ENCODE assay signal across 8 cellular contexts in genomic region chr7:66921918-66922486, GRCh38. TPM values are rescaled to one million over a fixed set of nuclear protein-coding genes. Genes with fewer than 3 reads are reported as not detected.
DNase-seq lines count a peak whose midpoint lies in the region; ATAC-seq, FAIRE-seq and TF ChIP-seq lines count a peak whose summit lies in the region.

No MANE protein-coding gene starts in this region.

- no peak for FAIRE-seq in D721Med (lab: Jason Lieb, UNC)

- no peaks in the 10 kb centered on the region for H3K9me3 Mint-ChIP-seq in WTC11
- H3K9me3 Mint-ChIP-seq in endodermal cell = no peaks in the 10 kb centered on the region

- peaks cover 13% of the 10 kb centered on the region for H3K4me1 Mint-ChIP-seq in WTC11
- peaks cover 15% of the 10 kb centered on the region for H3K4me1 Mint-ChIP-seq in endodermal cell

- no peak for TF ChIP-seq CTCF in A673 (conservative IDR thresholded peaks at IDR 0.05; ENCODE audit: low read depth, low read length)
- TF ChIP-seq CTCF in GM13976 (IDR thresholded peaks at IDR 0.05; ENCODE audit: borderline replicate concordance, control extremely low read depth, extremely low read depth, insufficient read depth, missing control alignments) = no peak
- TF ChIP-seq CTCF in WTC11 (IDR thresholded peaks at IDR 0.05) = no peak
- no peak for TF ChIP-seq CTCF in endodermal cell (conservative IDR thresholded peaks at IDR 0.05)
- no peak for TF ChIP-seq CTCF in D721Med (IDR thresholded peaks at IDR 0.05; ENCODE audit: insufficient read depth, missing control alignments)

- no peaks in the 10 kb centered on the region for H3K9me3 ChIP-seq in A673 (ENCODE audit: low read depth, low read length, poor library complexity, severe bottlenecking)
- H3K9me3 ChIP-seq in endodermal cell (ENCODE audit: control insufficient read depth, low read length) = no peaks in the 10 kb centered on the region
- no peaks in the 10 kb centered on the region for H3K9me3 ChIP-seq in neuron (ENCODE audit: low read length)

- H3K27me3 ChIP-seq in A673 (replicated peaks; ENCODE audit: insufficient read depth, low read depth, low read length, poor library complexity) = no peaks in the 10 kb centered on the region
- H3K27me3 ChIP-seq in endodermal cell (ENCODE audit: control insufficient read depth, insufficient read depth, low read length, poor library complexity, severe bottlenecking) = no peaks in the 10 kb centered on the region
- no peaks in the 10 kb centered on the region for H3K27me3 ChIP-seq in neuron (ENCODE audit: insufficient read depth, low read length)

- CTCF ChIA-PET in A673 (lab: Charles Lee) = no interaction called here
- CTCF ChIA-PET in WTC11 (lab: Charles Lee) = interaction anchor here (0.9 to 1.2 kb wide), 2 partner anchors 16 to 27 kb away, joined by 3 to 4 read pairs; no protein-coding TSS in a partner anchor

- TSS peak; percentile 54 for BruUV-seq in A673 (replicated peaks; lab: Mats Ljungman, UMichigan)

- DNase-seq in A673 (ENCODE audit: low spot score) (no peak), GM13976 (ENCODE audit: low spot score) (peak; percentile 46), HT1080 (ENCODE audit: low read depth) (peak; percentile 6), WTC11 (ENCODE audit: low spot score) (no peak), endodermal cell (no peak), D721Med (ENCODE audit: insufficient read length, low spot score) (no peak), NCI-H2171 (lab: John Stamatoyannopoulos, UW) (no peak)

- H3K4me3 ChIP-seq in A673 (ENCODE audit: low read depth, low read length, poor library complexity, severe bottlenecking) (peak overlapping the region; percentile 83), endodermal cell (ENCODE audit: low read length) (peak overlapping the region; percentile 93), neuron (ENCODE audit: low read length) (peak overlapping the region; percentile 55)

- peak overlapping the region; percentile 86 for H3K27ac ChIP-seq in A673 (ENCODE audit: low read depth, low read length, poor library complexity, severe bottlenecking)
- H3K27ac ChIP-seq in endodermal cell (ENCODE audit: low read depth, low read length) = peak overlapping the region; percentile 57

- ATAC-seq in WTC11 = no peak

- H3K4me1 ChIP-seq in A673 (ENCODE audit: insufficient read depth, low read length, poor library complexity, severe bottlenecking) = peaks cover 3% of the 10 kb centered on the region
- no peaks in the 10 kb centered on the region for H3K4me1 ChIP-seq in endodermal cell (ENCODE audit: control insufficient read depth, insufficient read depth, low read length)
- H3K4me1 ChIP-seq in neuron (ENCODE audit: insufficient read depth, low read length) = peaks cover 6% of the 10 kb centered on the region

- H3K27me3 Mint-ChIP-seq in WTC11 (ENCODE audit: low read depth) (no peaks in the 10 kb centered on the region; the same call in 1 of the 2 replicates), endodermal cell (ENCODE audit: insufficient read depth) (no peaks in the 10 kb centered on the region)

- no peak overlapping the region for H2AFZ ChIP-seq in neuron (ENCODE audit: low read depth, low read length)

- H3K36me3 ChIP-seq in A673 (ENCODE audit: insufficient read depth, low read length, poor library complexity, severe bottlenecking) = no peaks in the 10 kb centered on the region
- H3K36me3 ChIP-seq in endodermal cell (ENCODE audit: control insufficient read depth, insufficient read depth, low read length) = peaks cover 12% of the 10 kb centered on the region
- peaks cover 4% of the 10 kb centered on the region for H3K36me3 ChIP-seq in neuron (ENCODE audit: insufficient read depth, low read length)

- intact Hi-C loops in A673 (cut with micrococcal nuclease; ENCODE audit: unreplicated experiment) = no loop called here

- POLR2A ChIA-PET in A673 (lab: Charles Lee; ENCODE audit: low non-redundant PET) (no interaction called here), WTC11 (lab: Charles Lee) (interaction anchor here (0.5 kb wide), 1 partner anchor 403 kb away, joined by 4 read pairs; no protein-coding TSS in a partner anchor)

- in situ Hi-C loops in GM13976 (cut with MboI; ENCODE audit: low sequenced_read_pairs, unreplicated experiment) = no loop called here

- 44 to 53% methylated on average over 9 to 15 of the region's 15 CpGs for WGBS in endodermal cell (ENCODE audit: insufficient coverage in 1 of 2, insufficient read length in 1 of 2), 2 experiments

- H3K9ac ChIP-seq in endodermal cell (ENCODE audit: extremely low read depth, low read length, poor library complexity, severe bottlenecking) = peak overlapping the region; percentile 80

- H3K27ac Mint-ChIP-seq in WTC11 (peak overlapping the region; percentile 61), endodermal cell (peak overlapping the region; percentile 82)

- H3K36me3 Mint-ChIP-seq in WTC11 = peaks cover 3% of the 10 kb centered on the region; the same call in 1 of the 2 replicates
- H3K36me3 Mint-ChIP-seq in endodermal cell (ENCODE audit: low read depth) = peaks cover 19% of the 10 kb centered on the region

- H3K4me3 Mint-ChIP-seq in WTC11 (peak overlapping the region; percentile 86), endodermal cell (peak overlapping the region; percentile 95)

TF ChIP-seq in WTC11, 78 proteins besides CTCF, POLR2A, EP300 and RAD21 (continues in another document):
- no peak for TF ChIP-seq HMGA2 (CRISPR knock-in tag; IDR thresholded peaks at IDR 0.05)
- no peak for TF ChIP-seq PRDM15 (CRISPR knock-in tag; IDR thresholded peaks at IDR 0.05)
- TF ChIP-seq ZNF512 (CRISPR knock-in tag; IDR thresholded peaks at IDR 0.05; ENCODE audit: borderline replicate concordance) = no peak
- no peak for TF ChIP-seq HMGXB4 (CRISPR knock-in tag; IDR thresholded peaks at IDR 0.05)
- TF ChIP-seq ZNF423 (CRISPR knock-in tag; IDR thresholded peaks at IDR 0.05) = no peak

RNA-seq across cellular contexts. Expression of gene TMEM248, which starts 1.0 kb away (rescaled TPM):
- 77.0 and 78.8 TPM in 2 replicates for total RNA-seq in A673 (2021)
- total RNA-seq in HT1080 (2014; rRNA removed; shearing (Covaris generic)) = 101 and 108 TPM in 2 replicates
- 76.8 and 80.7 TPM in 2 replicates for polyA plus RNA-seq in HT1080 (2015; cell fraction: cytosol; rRNA removed)
- polyA plus RNA-seq in HT1080 (2015; cell fraction: nucleus; rRNA removed) = 51.1 and 58.8 TPM in 2 replicates
- total RNA-seq in WTC11 (2021) = 56.9 to 60.4 TPM (median 59.1 TPM) in 3 replicates
- 10 to 100 TPM; 77.9 to 79.8 TPM for total RNA-seq in endodermal cell
- polyA plus RNA-seq in endodermal cell (2013, experiment 1 of 2) = 46.3 TPM
- polyA plus RNA-seq in endodermal cell (2013, experiment 2 of 2) = 47.2 TPM

Comparison
In these comparisons a context has a peak if more than half of its experiments do, and no peak if none do; other contexts are left out.
1. DNase-seq: peak in GM13976 (single experiment) and HT1080 (single experiment); none in A673 (single experiment), WTC11 (single experiment), endodermal cell (single experiment), D721Med (single experiment) and NCI-H2171 (single experiment).
2. Peak in every context shown above with its lines, with median percentiles within 50 percentile points of each other: H3K4me3 ChIP-seq.